In the genomic region with DNA sequence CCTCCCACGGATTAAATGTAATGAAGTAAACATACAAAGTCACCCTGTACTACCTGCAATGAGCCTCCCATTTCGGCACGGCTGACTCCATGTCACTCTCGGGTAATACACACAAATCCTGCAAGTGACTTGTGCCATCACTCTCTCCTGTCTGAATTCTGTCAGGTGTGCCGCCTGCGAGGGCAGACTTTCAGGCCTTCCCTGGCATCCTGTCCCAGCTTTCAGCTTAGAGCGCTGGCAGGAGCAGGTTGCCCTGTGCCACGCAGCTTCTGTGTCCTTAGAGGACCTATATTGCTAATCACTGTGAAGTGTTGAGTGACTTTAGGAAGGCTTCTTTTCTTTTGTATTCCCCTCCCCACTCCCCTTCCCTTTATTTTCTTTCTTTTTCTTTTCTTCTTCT, we compare ENCODE assay signal across 18 cellular contexts. TPM values are rescaled to one million over a fixed set of nuclear protein-coding genes. Genes with fewer than 3 reads are reported as not detected.
"Had no signal": no experiment of that assay in that cellular context is flagged by ENCODE, and none has a peak within 500 bp of the region (broad histone marks: within the 10 kb centered on the region; RNA-seq: fewer than 3 reads in every experiment).

No MANE protein-coding gene starts in this region.

- H3K9ac ChIP-seq: parathyroid adenoma had no signal

- DNase-seq: cerebellar nuclear complex; cortex of kidney; effector CD4-positive, alpha-beta T cell; kidney; mucosa of descending colon; naive B cell; sigmoid colon; stimulated activated CD4-positive, alpha-beta T cell treated with anti-CD3 and anti-CD28 coated beads, Interleukin-2, amount 100 ng/mL, for 24 hours; stimulated activated CD4-positive, alpha-beta T cell treated with anti-CD3 and anti-CD28 coated beads, Interleukin-4, amount 100 ng/mL, for 24 hours; stimulated activated naive CD4-positive, alpha-beta T cell treated with Interleukin-2 at 50 U/mL for 16 hours; stomach; tibial artery; upper lobe of left lung had no signal

- H3K4me3 ChIP-seq: hepatocyte, lung, mucosa of descending colon, sigmoid colon, stomach, tibial artery, upper lobe of left lung had no signal

- H3K27ac ChIP-seq: hepatocyte, neutrophil, parathyroid adenoma, sigmoid colon, stomach, tibial artery, upper lobe of left lung had no signal

- H3K36me3 ChIP-seq: neutrophil, sigmoid colon, stomach, tibial artery, upper lobe of left lung had no signal

- H3K9me3 ChIP-seq: mucosa of descending colon, neutrophil, sigmoid colon, stomach, tibial artery, upper lobe of left lung had no signal

- H3K4me2 ChIP-seq: hepatocyte had no signal

- H3K27me3 ChIP-seq: hepatocyte, sigmoid colon, stomach, tibial artery, upper lobe of left lung had no signal

- H3K4me1 ChIP-seq: parathyroid adenoma, sigmoid colon, stomach, tibial artery, upper lobe of left lung had no signal

- H3K79me2 ChIP-seq: hepatocyte, parathyroid adenoma had no signal

RNA-seq across cellular contexts. Expression of gene S1PR3, which starts 25.8 kb away (rescaled TPM):
- total RNA-seq: natural killer cell treated with Interleukin-12 subunit alpha and Interleukin-12 subunit beta and Interleukin-15 and Interleukin-18, amount 100 ng/mL, for 72 hours had no signal
